ENCODE assay signal across 17 cellular contexts in the genomic region with DNA sequence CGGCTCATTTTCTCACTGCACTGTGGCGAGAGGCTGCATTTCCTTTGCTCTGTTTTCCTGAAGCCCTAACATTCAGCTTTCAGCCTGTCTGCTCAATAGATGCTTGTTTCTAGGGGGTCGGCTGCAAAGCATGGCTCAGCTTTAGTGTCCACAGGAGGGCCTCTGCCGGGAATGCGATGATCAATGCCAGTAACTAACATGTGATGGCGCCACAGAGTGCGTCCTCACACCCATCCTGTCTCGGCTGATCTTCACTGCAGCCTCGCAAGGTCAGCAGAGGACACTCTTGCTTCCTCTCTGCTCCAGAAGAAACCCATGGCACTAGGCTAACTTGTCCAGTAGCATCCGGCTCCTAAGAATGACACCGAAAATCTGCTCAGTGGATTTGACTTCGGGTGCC.
A peak's percentile ranks its signal among the peaks of the same experiment; 100 is the strongest.
DNase-seq lines count a peak whose midpoint lies in the region; ATAC-seq and TF ChIP-seq lines count a peak whose summit lies in the region.
"Had no signal": no experiment of that assay in that cellular context is flagged by ENCODE, and none has a peak within 500 bp of the region (broad histone marks: within the 10 kb centered on the region; RNA-seq: fewer than 3 reads in every experiment).

No MANE protein-coding gene starts in this region.

- CTCF ChIA-PET in A673 (lab: Charles Lee) = no interaction called here

- ATAC-seq in GM23338 (peak; percentile 96), HG02970 (IDR thresholded peaks at IDR 0.05; ENCODE audit: low FRiP score, unreplicated experiment) (no peak)
- ATAC-seq: CD8-positive, alpha-beta T cell; lower lobe of right lung had no signal

- intact Hi-C loops in A673 (cut with micrococcal nuclease; ENCODE audit: unreplicated experiment) = no loop called here

- H3K36me3 Mint-ChIP-seq in GM23338 (ENCODE audit: low read depth) = no peaks in the 10 kb centered on the region
- H3K36me3 Mint-ChIP-seq: CD8-positive, alpha-beta T cell had no signal

- H3K4me1 Mint-ChIP-seq in GM23338 = peaks cover 5% of the 10 kb centered on the region; the same call in 2 of the 3 replicates

- no peak for TF ChIP-seq POLR2A in erythroblast (IDR thresholded peaks at IDR 0.05; ENCODE audit: low read length)

- DNase-seq in A673 (ENCODE audit: low spot score) (peak; percentile 52), GM23338 (ENCODE audit: low spot score) (peak; percentile 84), SHP77 treated with DMSO at 0.1 percent for 48 hours (lab: John Stamatoyannopoulos, UW) (peak; percentile 12), iPS DF 19.7 (ENCODE audit: low read depth, low spot score) (peak; percentile 63), erythroblast (lab: John Stamatoyannopoulos, UW) (no peak), LoVo (ENCODE audit: low spot score) (no peak), Karpas-422 (no peak)
- DNase-seq: CD8-positive, alpha-beta T cell; EL; Kasumi-1; lower lobe of right lung; NCI-H1417; NCI-H446 treated with DMSO at 0.1 percent for 48 hours; stimulated activated CD4-positive, alpha-beta T cell treated with anti-CD3 and anti-CD28 coated beads, Interleukin-4, amount 100 ng/mL, for 1 hour; uterus had no signal

- H3K79me2 ChIP-seq in GM23338 (replicated peaks; ENCODE audit: insufficient read depth) (no peaks in the 10 kb centered on the region), Karpas-422 (ENCODE audit: low read length) (no peaks in the 10 kb centered on the region)

- H3K4me2 ChIP-seq in GM23338 (no peak overlapping the region), Karpas-422 (ENCODE audit: low read depth, low read length, poor library complexity, severe bottlenecking) (no peak overlapping the region)

- POLR2A ChIA-PET in A673 (lab: Charles Lee; ENCODE audit: low non-redundant PET) = interaction anchor here (0.6 kb wide), 1 partner anchor 56 kb away, joined by 8 read pairs; no protein-coding TSS in a partner anchor

- H2AFZ ChIP-seq in GM23338 (0 out of 2 replicates have a peak overlapping the region, but pooled peaks have one; percentile 4), Karpas-422 (ENCODE audit: low read length) (no peak overlapping the region)

- H3K27me3 ChIP-seq in A673 (replicated peaks; ENCODE audit: insufficient read depth, low read depth, low read length, poor library complexity) (no peaks in the 10 kb centered on the region), GM23338 (ENCODE audit: insufficient read depth) (no peaks in the 10 kb centered on the region), Karpas-422 (ENCODE audit: low read length) (no peaks in the 10 kb centered on the region)
- H3K27me3 ChIP-seq: uterus had no signal

- H3K9me2 ChIP-seq in GM23338 (ENCODE audit: insufficient read depth) (no peaks in the 10 kb centered on the region), Karpas-422 (replicated peaks; ENCODE audit: insufficient read depth, low read length) (no peaks in the 10 kb centered on the region)

- H3F3A ChIP-seq in GM23338 (replicated peaks; ENCODE audit: low read depth) = no peaks in the 10 kb centered on the region

- H3K4me1 ChIP-seq in A673 (ENCODE audit: insufficient read depth, low read length, poor library complexity, severe bottlenecking) (no peaks in the 10 kb centered on the region), GM23338 (ENCODE audit: insufficient read depth) (no peaks in the 10 kb centered on the region), Karpas-422 (ENCODE audit: low read length) (no peaks in the 10 kb centered on the region)
- H3K4me1 ChIP-seq: lower lobe of right lung, SJSA1, uterus had no signal

- no TSS peak for BruUV-seq in A673 (replicated peaks; lab: Mats Ljungman, UMichigan)

- H3K9me3 ChIP-seq in A673 (ENCODE audit: low read depth, low read length, poor library complexity, severe bottlenecking) (no peaks in the 10 kb centered on the region), Karpas-422 (ENCODE audit: low read length) (no peaks in the 10 kb centered on the region)
- H3K9me3 ChIP-seq: lower lobe of right lung, SJSA1, uterus had no signal

- H3K36me3 ChIP-seq in A673 (ENCODE audit: insufficient read depth, low read length, poor library complexity, severe bottlenecking) = no peaks in the 10 kb centered on the region
- no peaks in the 10 kb centered on the region for H3K36me3 ChIP-seq in GM23338 (ENCODE audit: insufficient read depth)
- H3K36me3 ChIP-seq in Karpas-422 (ENCODE audit: insufficient read depth, low read length) = no peaks in the 10 kb centered on the region
- H3K36me3 ChIP-seq: lower lobe of right lung, SJSA1, uterus had no signal

- no peak overlapping the region for H3K27ac ChIP-seq in A673 (ENCODE audit: low read depth, low read length, poor library complexity, severe bottlenecking)
- H3K27ac ChIP-seq in GM23338 (ENCODE audit: low read depth) = no peak overlapping the region
- H3K27ac ChIP-seq in Karpas-422 (ENCODE audit: low read length) = no peak overlapping the region
- H3K27ac ChIP-seq: lower lobe of right lung, SJSA1, uterus had no signal

- H3K27ac Mint-ChIP-seq in GM23338 = no peak overlapping the region
- H3K27ac Mint-ChIP-seq: CD8-positive, alpha-beta T cell had no signal

- H3K27me3 Mint-ChIP-seq in GM23338 (ENCODE audit: insufficient read depth, low read depth, poor library complexity) = peaks cover 7% of the 10 kb centered on the region

- H4K20me1 ChIP-seq in GM23338 (replicated peaks; ENCODE audit: insufficient read depth) (no peaks in the 10 kb centered on the region), Karpas-422 (ENCODE audit: insufficient read depth, low read depth, low read length) (no peaks in the 10 kb centered on the region)

- H3K4me3 Mint-ChIP-seq in GM23338 = no peak overlapping the region
- H3K4me3 Mint-ChIP-seq: CD8-positive, alpha-beta T cell had no signal

- no peak overlapping the region for H3K4me3 ChIP-seq in A673 (ENCODE audit: low read depth, low read length, poor library complexity, severe bottlenecking)
- H3K4me3 ChIP-seq in GM23338 = no peak overlapping the region
- no peak overlapping the region for H3K4me3 ChIP-seq in Karpas-422 (ENCODE audit: low read length)
- H3K4me3 ChIP-seq: lower lobe of right lung, SJSA1, uterus had no signal

- H3K9ac ChIP-seq in Karpas-422 (ENCODE audit: low read length) = no peak overlapping the region

- TF ChIP-seq CTCF in A673 (conservative IDR thresholded peaks at IDR 0.05; ENCODE audit: low read depth, low read length) (peak; percentile 62), GM23338 (conservative IDR thresholded peaks at IDR 0.05; ENCODE audit: low read depth in 2 of 2) (peak; percentile 67 to 90)

- H3K9me3 Mint-ChIP-seq in GM23338 = no peaks in the 10 kb centered on the region
- H3K9me3 Mint-ChIP-seq: CD8-positive, alpha-beta T cell had no signal

TF ChIP-seq in GM23338, 12 proteins besides CTCF, POLR2A, EP300 and RAD21:
- TF ChIP-seq ZNF331 (CRISPR knock-in tag; IDR thresholded peaks at IDR 0.05; ENCODE audit: low read depth) = no peak
- TF ChIP-seq, protein P1, sequence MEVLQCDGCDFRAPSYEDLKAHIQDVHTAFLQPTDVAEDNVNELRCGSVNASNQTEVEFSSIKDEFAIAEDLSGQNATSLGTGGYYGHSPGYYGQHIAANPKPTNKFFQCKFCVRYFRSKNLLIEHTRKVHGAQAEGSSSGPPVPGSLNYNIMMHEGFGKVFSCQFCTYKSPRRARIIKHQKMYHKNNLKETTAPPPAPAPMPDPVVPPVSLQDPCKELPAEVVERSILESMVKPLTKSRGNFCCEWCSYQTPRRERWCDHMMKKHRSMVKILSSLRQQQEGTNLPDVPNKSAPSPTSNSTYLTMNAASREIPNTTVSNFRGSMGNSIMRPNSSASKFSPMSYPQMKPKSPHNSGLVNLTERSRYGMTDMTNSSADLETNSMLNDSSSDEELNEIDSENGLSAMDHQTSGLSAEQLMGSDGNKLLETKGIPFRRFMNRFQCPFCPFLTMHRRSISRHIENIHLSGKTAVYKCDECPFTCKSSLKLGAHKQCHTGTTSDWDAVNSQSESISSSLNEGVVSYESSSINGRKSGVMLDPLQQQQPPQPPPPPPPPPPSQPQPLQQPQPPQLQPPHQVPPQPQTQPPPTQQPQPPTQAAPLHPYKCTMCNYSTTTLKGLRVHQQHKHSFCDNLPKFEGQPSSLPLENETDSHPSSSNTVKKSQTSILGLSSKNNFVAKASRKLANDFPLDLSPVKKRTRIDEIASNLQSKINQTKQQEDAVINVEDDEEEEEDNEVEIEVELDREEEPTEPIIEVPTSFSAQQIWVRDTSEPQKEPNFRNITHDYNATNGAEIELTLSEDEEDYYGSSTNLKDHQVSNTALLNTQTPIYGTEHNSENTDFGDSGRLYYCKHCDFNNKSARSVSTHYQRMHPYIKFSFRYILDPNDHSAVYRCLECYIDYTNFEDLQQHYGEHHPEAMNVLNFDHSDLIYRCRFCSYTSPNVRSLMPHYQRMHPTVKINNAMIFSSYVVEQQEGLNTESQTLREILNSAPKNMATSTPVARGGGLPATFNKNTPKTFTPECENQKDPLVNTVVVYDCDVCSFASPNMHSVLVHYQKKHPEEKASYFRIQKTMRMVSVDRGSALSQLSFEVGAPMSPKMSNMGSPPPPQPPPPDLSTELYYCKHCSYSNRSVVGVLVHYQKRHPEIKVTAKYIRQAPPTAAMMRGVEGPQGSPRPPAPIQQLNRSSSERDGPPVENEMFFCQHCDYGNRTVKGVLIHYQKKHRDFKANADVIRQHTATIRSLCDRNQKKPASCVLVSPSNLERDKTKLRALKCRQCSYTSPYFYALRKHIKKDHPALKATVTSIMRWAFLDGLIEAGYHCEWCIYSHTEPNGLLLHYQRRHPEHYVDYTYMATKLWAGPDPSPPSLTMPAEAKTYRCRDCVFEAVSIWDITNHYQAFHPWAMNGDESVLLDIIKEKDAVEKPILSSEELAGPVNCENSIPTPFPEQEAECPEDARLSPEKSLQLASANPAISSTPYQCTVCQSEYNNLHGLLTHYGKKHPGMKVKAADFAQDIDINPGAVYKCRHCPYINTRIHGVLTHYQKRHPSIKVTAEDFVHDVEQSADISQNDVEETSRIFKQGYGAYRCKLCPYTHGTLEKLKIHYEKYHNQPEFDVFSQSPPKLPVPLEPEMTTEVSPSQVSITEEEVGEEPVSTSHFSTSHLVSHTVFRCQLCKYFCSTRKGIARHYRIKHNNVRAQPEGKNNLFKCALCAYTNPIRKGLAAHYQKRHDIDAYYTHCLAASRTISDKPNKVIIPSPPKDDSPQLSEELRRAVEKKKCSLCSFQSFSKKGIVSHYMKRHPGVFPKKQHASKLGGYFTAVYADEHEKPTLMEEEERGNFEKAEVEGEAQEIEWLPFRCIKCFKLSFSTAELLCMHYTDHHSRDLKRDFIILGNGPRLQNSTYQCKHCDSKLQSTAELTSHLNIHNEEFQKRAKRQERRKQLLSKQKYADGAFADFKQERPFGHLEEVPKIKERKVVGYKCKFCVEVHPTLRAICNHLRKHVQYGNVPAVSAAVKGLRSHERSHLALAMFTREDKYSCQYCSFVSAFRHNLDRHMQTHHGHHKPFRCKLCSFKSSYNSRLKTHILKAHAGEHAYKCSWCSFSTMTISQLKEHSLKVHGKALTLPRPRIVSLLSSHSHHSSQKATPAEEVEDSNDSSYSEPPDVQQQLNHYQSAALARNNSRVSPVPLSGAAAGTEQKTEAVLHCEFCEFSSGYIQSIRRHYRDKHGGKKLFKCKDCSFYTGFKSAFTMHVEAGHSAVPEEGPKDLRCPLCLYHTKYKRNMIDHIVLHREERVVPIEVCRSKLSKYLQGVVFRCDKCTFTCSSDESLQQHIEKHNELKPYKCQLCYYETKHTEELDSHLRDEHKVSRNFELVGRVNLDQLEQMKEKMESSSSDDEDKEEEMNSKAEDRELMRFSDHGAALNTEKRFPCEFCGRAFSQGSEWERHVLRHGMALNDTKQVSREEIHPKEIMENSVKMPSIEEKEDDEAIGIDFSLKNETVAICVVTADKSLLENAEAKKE (CRISPR knock-in tag; IDR thresholded peaks at IDR 0.05) = peak; percentile 80

Comparison
In these comparisons a context has a peak if more than half of its experiments do, and no peak if none do; other contexts are left out.
1. DNase-seq: peak in A673 (single experiment), GM23338 (single experiment), SHP77 treated with DMSO at 0.1 percent for 48 hours (single experiment) and iPS DF 19.7 (single experiment); none in erythroblast (0 of 2), LoVo (single experiment) and Karpas-422 (single experiment).